1 cellular context compared by ENCODE assay signal in the genomic region with DNA sequence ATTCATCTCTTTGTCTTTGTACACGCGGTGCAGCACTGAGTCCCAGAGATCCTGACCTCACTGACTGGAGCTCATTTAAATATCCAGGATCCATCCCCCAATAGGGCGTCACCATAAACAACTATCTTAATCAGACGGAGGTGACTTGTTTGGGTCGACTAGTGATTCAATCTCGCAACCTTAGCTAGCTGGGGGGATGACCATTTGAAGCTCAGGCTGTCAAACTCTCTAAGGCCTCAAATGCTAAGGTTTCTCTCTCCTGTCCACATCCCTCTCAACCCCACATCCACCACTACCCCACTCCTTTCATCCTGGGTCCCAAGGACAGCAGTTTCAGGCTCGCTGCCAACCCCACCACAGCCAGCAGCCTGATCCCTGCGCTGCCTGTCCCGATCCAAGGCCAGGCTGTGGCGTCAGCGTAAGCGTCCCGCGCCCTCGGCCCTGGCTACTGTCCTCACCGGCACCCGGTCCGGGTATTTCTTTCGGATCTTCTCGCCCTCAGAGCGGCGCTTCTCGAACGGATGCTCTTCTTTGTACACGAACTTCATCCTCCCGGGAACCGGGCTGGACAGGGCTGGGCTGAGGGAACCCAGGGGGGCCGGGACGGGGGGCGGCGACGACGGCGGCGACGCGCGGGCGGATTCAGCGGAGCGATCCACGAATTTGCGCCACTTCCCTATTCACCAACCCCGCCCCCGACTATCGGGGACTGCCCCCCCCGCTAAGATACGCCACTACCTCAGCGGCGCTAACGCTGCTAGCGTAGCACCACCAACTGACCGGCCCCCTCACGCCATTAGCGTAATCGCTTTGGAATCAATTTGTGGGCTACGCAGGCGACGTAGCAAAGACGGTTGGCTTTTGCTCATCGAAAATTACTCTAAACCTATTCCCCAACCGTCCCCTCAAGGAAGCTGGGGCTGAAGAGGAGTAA.
TF ChIP-seq lines count a peak whose summit lies in the region.

A gene (minus strand): TSS at position 667 of the 934 bp plus-strand sequence. CDS start 119 bp downstream, at position 548.

TF ChIP-seq in HepG2, 621 proteins besides CTCF, POLR2A, EP300 and RAD21 (continued from another document and continues in another):
- TF ChIP-seq, protein P1, sequence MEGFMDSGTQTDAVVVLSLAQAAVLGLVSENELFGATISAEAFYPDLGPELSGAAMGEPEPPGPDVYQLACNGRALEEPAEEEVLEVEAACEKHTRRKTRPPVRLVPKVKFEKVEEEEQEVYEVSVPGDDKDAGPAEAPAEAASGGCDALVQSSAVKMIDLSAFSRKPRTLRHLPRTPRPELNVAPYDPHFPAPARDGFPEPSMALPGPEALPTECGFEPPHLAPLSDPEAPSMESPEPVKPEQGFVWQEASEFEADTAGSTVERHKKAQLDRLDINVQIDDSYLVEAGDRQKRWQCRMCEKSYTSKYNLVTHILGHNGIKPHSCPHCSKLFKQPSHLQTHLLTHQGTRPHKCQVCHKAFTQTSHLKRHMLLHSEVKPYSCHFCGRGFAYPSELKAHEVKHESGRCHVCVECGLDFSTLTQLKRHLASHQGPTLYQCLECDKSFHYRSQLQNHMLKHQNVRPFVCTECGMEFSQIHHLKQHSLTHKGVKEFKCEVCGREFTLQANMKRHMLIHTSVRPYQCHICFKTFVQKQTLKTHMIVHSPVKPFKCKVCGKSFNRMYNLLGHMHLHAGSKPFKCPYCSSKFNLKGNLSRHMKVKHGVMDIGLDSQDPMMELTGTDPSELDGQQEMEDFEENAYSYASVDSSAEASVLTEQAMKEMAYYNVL (CRISPR knock-in tag; IDR thresholded peaks at IDR 0.05; ENCODE audit: borderline replicate concordance): 0 out of 2 replicates have a peak, but pooled peaks have one; percentile 49
- TF ChIP-seq ZFP41 (CRISPR knock-in tag; IDR thresholded peaks at IDR 0.05; ENCODE audit: borderline replicate concordance): no peak
- TF ChIP-seq, protein P2, sequence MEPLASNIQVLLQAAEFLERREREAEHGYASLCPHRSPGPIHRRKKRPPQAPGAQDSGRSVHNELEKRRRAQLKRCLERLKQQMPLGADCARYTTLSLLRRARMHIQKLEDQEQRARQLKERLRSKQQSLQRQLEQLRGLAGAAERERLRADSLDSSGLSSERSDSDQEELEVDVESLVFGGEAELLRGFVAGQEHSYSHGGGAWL (CRISPR knock-in tag; IDR thresholded peaks at IDR 0.05): no peak; the same call in 1 of the 2 replicates
- TF ChIP-seq RFXAP (CRISPR knock-in tag; IDR thresholded peaks at IDR 0.05; ENCODE audit: borderline replicate concordance): no peak; the same call in 1 of the 2 replicates
- no peak for TF ChIP-seq BORCS8-MEF2B (CRISPR knock-in tag; IDR thresholded peaks at IDR 0.05)
- TF ChIP-seq ZNF546 (CRISPR knock-in tag; conservative IDR thresholded peaks at IDR 0.05): 0 out of 2 replicates have a peak, but pooled peaks have one; percentile 66
- TF ChIP-seq ZNF598 (CRISPR knock-in tag; IDR thresholded peaks at IDR 0.05; ENCODE audit: borderline replicate concordance): no peak
- TF ChIP-seq, protein P3, sequence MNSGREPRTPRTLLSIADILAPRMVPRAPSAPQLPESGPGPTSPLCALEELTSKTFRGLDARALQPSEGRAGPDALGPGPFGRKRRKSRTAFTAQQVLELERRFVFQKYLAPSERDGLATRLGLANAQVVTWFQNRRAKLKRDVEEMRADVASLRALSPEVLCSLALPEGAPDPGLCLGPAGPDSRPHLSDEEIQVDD (CRISPR knock-in tag; IDR thresholded peaks at IDR 0.05; ENCODE audit: borderline replicate concordance): 0 out of 2 replicates have a peak, but pooled peaks have one; percentile 57
- TF ChIP-seq, protein P4, sequence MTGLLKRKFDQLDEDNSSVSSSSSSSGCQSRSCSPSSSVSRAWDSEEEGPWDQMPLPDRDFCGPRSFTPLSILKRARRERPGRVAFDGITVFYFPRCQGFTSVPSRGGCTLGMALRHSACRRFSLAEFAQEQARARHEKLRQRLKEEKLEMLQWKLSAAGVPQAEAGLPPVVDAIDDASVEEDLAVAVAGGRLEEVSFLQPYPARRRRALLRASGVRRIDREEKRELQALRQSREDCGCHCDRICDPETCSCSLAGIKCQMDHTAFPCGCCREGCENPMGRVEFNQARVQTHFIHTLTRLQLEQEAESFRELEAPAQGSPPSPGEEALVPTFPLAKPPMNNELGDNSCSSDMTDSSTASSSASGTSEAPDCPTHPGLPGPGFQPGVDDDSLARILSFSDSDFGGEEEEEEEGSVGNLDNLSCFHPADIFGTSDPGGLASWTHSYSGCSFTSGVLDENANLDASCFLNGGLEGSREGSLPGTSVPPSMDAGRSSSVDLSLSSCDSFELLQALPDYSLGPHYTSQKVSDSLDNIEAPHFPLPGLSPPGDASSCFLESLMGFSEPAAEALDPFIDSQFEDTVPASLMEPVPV (CRISPR knock-in tag; IDR thresholded peaks at IDR 0.05): peak; percentile 10; the same call in 1 of the 2 replicates
- TF ChIP-seq NFE2 (CRISPR knock-in tag; IDR thresholded peaks at IDR 0.05): no peak
- TF ChIP-seq ZNF660 (CRISPR knock-in tag; IDR thresholded peaks at IDR 0.05; ENCODE audit: borderline replicate concordance, low read depth): no peak
- TF ChIP-seq ZNF749 (CRISPR knock-in tag; IDR thresholded peaks at IDR 0.05; ENCODE audit: borderline replicate concordance): no peak; the same call in 1 of the 2 replicates
- TF ChIP-seq SNAPC2 (CRISPR knock-in tag; IDR thresholded peaks at IDR 0.05): no peak
- TF ChIP-seq, protein P5, sequence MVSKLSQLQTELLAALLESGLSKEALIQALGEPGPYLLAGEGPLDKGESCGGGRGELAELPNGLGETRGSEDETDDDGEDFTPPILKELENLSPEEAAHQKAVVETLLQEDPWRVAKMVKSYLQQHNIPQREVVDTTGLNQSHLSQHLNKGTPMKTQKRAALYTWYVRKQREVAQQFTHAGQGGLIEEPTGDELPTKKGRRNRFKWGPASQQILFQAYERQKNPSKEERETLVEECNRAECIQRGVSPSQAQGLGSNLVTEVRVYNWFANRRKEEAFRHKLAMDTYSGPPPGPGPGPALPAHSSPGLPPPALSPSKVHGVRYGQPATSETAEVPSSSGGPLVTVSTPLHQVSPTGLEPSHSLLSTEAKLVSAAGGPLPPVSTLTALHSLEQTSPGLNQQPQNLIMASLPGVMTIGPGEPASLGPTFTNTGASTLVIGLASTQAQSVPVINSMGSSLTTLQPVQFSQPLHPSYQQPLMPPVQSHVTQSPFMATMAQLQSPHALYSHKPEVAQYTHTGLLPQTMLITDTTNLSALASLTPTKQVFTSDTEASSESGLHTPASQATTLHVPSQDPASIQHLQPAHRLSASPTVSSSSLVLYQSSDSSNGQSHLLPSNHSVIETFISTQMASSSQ (IDR thresholded peaks at IDR 0.05; ENCODE audit: low read depth): no peak
- TF ChIP-seq, protein P5 (CRISPR knock-in tag; IDR thresholded peaks at IDR 0.05; ENCODE audit: borderline replicate concordance): no peak
- TF ChIP-seq PITX1 (CRISPR knock-in tag; IDR thresholded peaks at IDR 0.05): no peak; the same call in 1 of the 2 replicates
- peak; percentile 9; the same call in 1 of the 2 replicates for TF ChIP-seq HDAC2 (CRISPR knock-in tag; IDR thresholded peaks at IDR 0.05)
- TF ChIP-seq, protein P6, sequence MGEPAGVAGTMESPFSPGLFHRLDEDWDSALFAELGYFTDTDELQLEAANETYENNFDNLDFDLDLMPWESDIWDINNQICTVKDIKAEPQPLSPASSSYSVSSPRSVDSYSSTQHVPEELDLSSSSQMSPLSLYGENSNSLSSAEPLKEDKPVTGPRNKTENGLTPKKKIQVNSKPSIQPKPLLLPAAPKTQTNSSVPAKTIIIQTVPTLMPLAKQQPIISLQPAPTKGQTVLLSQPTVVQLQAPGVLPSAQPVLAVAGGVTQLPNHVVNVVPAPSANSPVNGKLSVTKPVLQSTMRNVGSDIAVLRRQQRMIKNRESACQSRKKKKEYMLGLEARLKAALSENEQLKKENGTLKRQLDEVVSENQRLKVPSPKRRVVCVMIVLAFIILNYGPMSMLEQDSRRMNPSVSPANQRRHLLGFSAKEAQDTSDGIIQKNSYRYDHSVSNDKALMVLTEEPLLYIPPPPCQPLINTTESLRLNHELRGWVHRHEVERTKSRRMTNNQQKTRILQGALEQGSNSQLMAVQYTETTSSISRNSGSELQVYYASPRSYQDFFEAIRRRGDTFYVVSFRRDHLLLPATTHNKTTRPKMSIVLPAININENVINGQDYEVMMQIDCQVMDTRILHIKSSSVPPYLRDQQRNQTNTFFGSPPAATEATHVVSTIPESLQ (CRISPR knock-in tag; conservative IDR thresholded peaks at IDR 0.05): no peak
- no peak for TF ChIP-seq TOE1 (CRISPR knock-in tag; IDR thresholded peaks at IDR 0.05)
- TF ChIP-seq, protein P7, sequence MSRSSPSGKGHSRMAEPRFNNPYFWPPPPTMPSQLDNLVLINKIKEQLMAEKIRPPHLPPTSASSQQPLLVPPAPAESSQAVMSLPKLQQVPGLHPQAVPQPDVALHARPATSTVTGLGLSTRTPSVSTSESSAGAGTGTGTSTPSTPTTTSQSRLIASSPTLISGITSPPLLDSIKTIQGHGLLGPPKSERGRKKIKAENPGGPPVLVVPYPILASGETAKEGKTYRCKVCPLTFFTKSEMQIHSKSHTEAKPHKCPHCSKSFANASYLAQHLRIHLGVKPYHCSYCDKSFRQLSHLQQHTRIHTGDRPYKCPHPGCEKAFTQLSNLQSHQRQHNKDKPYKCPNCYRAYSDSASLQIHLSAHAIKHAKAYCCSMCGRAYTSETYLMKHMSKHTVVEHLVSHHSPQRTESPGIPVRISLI (CRISPR knock-in tag; IDR thresholded peaks at IDR 0.05; ENCODE audit: borderline replicate concordance): no peak
- TF ChIP-seq, protein P8, sequence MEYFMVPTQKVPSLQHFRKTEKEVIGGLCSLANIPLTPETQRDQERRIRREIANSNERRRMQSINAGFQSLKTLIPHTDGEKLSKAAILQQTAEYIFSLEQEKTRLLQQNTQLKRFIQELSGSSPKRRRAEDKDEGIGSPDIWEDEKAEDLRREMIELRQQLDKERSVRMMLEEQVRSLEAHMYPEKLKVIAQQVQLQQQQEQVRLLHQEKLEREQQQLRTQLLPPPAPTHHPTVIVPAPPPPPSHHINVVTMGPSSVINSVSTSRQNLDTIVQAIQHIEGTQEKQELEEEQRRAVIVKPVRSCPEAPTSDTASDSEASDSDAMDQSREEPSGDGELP (IDR thresholded peaks at IDR 0.05; ENCODE audit: borderline replicate concordance, low read depth): no peak
- TF ChIP-seq ZNF781 (CRISPR knock-in tag; IDR thresholded peaks at IDR 0.05; ENCODE audit: borderline replicate concordance, not compliant biosample characterization): no peak
- TF ChIP-seq ZNF530 (CRISPR knock-in tag; IDR thresholded peaks at IDR 0.05; ENCODE audit: low read depth): no peak
- TF ChIP-seq, protein P9, sequence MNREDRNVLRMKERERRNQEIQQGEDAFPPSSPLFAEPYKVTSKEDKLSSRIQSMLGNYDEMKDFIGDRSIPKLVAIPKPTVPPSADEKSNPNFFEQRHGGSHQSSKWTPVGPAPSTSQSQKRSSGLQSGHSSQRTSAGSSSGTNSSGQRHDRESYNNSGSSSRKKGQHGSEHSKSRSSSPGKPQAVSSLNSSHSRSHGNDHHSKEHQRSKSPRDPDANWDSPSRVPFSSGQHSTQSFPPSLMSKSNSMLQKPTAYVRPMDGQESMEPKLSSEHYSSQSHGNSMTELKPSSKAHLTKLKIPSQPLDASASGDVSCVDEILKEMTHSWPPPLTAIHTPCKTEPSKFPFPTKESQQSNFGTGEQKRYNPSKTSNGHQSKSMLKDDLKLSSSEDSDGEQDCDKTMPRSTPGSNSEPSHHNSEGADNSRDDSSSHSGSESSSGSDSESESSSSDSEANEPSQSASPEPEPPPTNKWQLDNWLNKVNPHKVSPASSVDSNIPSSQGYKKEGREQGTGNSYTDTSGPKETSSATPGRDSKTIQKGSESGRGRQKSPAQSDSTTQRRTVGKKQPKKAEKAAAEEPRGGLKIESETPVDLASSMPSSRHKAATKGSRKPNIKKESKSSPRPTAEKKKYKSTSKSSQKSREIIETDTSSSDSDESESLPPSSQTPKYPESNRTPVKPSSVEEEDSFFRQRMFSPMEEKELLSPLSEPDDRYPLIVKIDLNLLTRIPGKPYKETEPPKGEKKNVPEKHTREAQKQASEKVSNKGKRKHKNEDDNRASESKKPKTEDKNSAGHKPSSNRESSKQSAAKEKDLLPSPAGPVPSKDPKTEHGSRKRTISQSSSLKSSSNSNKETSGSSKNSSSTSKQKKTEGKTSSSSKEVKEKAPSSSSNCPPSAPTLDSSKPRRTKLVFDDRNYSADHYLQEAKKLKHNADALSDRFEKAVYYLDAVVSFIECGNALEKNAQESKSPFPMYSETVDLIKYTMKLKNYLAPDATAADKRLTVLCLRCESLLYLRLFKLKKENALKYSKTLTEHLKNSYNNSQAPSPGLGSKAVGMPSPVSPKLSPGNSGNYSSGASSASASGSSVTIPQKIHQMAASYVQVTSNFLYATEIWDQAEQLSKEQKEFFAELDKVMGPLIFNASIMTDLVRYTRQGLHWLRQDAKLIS (CRISPR knock-in tag; IDR thresholded peaks at IDR 0.05): no peak
- no peak for TF ChIP-seq NKX3-1 (CRISPR knock-in tag; IDR thresholded peaks at IDR 0.05)
- TF ChIP-seq CENPX (CRISPR knock-in tag; IDR thresholded peaks at IDR 0.05): no peak
- TF ChIP-seq KDM5A (IDR thresholded peaks at IDR 0.05; ENCODE audit: borderline replicate concordance, low read length): no peak; the same call in 1 of the 2 replicates
- no peak for TF ChIP-seq ZSCAN29 (CRISPR knock-in tag; conservative IDR thresholded peaks at IDR 0.05)
- peak; percentile 48 for TF ChIP-seq RXRA (CRISPR knock-in tag; IDR thresholded peaks at IDR 0.05)
- no peak for TF ChIP-seq ZNF367 (CRISPR knock-in tag; IDR thresholded peaks at IDR 0.05; ENCODE audit: borderline replicate concordance)
- no peak for TF ChIP-seq ATF1 (CRISPR knock-in tag; IDR thresholded peaks at IDR 0.05)
- TF ChIP-seq CCAR2 (optimal IDR thresholded peaks at IDR 0.05; ENCODE audit: low read depth, low read length): no peak
